Comparison of ENCODE assay signal across 22 cellular contexts in the genomic region with DNA sequence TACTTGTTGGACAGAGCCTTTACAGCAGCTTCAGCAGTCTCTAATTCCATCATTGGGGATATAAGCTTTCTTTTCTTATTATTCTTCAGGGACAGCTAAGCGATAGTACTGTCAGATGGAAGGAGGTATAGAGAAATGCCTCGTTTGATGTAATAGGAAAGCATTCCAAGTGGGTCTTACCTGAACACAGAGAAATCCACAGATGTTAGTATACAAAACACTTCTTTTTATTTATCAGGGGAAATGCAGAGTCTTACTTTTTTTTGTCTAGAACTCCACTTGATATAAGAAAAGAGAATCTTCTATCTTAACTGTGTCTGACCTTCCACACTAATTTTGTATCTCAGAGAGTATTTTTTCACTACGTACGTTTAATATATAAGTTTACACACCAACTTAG. TPM values are rescaled to one million over a fixed set of nuclear protein-coding genes. Genes with fewer than 3 reads are reported as not detected.
DNase-seq lines count a peak whose midpoint lies in the region; ATAC-seq, FAIRE-seq and TF ChIP-seq lines count a peak whose summit lies in the region.
"Had no signal": no experiment of that assay in that cellular context is flagged by ENCODE, and none has a peak within 500 bp of the region (broad histone marks: within the 10 kb centered on the region; RNA-seq: fewer than 3 reads in every experiment).

No MANE protein-coding gene starts in this region.

- H3K18ac ChIP-seq in H1 (ENCODE audit: extremely low read depth, low read length) (no peak overlapping the region), neuronal stem cell (ENCODE audit: low read length) (no peak overlapping the region)

- H3K4me3 ChIP-seq in KMS-11 (IDR thresholded peaks at IDR 0.05; ENCODE audit: insufficient read depth, low read depth, low read length) (no peak overlapping the region), H1 (ENCODE audit: extremely low read depth in 1 of 4, insufficient read depth in 2 of 4, low read depth in 3 of 4, low read length in 4 of 4) (peak overlapping the region in 3 of 4 experiments; percentile 12 to 84 (median 22); a peak in 4 of 8 replicates), neuronal stem cell (ENCODE audit: low read length in 2 of 2) (peak overlapping the region in 1 of 2 donors; percentile 78)
- H3K4me3 ChIP-seq: heart right ventricle, thyroid gland had no signal

- H2BK5ac ChIP-seq in H1 (ENCODE audit: low read depth, low read length) (no peak overlapping the region), neuronal stem cell (ENCODE audit: low read length) (no peak overlapping the region)

- no peak overlapping the region for H2BK120ac ChIP-seq in H1 (replicated peaks; ENCODE audit: low read depth, low read length)
- no peak overlapping the region for H2BK120ac ChIP-seq in neuronal stem cell (ENCODE audit: low read depth, low read length)

- H2BK20ac ChIP-seq in H1 (ENCODE audit: low read length): no peak overlapping the region

- H3K4me1 ChIP-seq in KMS-11 (ENCODE audit: low read depth, poor library complexity, severe bottlenecking) (peaks cover 38% of the 10 kb centered on the region), H1 (replicated peaks in 1 of 4; ENCODE audit: control insufficient read depth in 3 of 4, insufficient read depth in 4 of 4, low read length in 3 of 4) (peaks cover 0 to 6% (median 2%) of the 10 kb centered on the region in 4 experiments; a peak in 4 of 7 replicates), neuronal stem cell (ENCODE audit: control insufficient read depth in 2 of 2, insufficient read depth in 1 of 2, low read depth in 1 of 2, low read length in 2 of 2) (peaks cover 0 to 2% of the 10 kb centered on the region in 2 donors)

- no peak overlapping the region for H2BK15ac ChIP-seq in H1 (ENCODE audit: low read length)
- H2BK15ac ChIP-seq in neuronal stem cell (ENCODE audit: low read length): no peak overlapping the region

- H4K20me1 ChIP-seq in KMS-11 (ENCODE audit: insufficient read depth): no peaks in the 10 kb centered on the region
- peaks cover 0 to 2% of the 10 kb centered on the region in 2 experiments for H4K20me1 ChIP-seq in H1 (replicated peaks in 1 of 2; ENCODE audit: control insufficient read depth in 1 of 2, insufficient read depth in 2 of 2, low read length in 2 of 2)

- H3K4ac ChIP-seq in H1 (replicated peaks; ENCODE audit: insufficient read length, low read depth, low read length) (no peak overlapping the region), neuronal stem cell (ENCODE audit: low read length) (no peak overlapping the region)

- CTCF ChIA-PET in H1 (lab: Charles Lee; ENCODE audit: partially characterized antibody): interaction anchor here (0.7 to 2.3 kb wide), 6 partner anchors 12 to 125 kb away, joined by 3 to 8 read pairs (median 3); no protein-coding TSS in a partner anchor

- no peak for TF ChIP-seq POLR2A in H1 (IDR thresholded peaks at IDR 0.05; ENCODE audit: control extremely low read depth in 1 of 2, low read depth in 2 of 2, low read length in 2 of 2)
- TF ChIP-seq POLR2A in GM12891 (IDR thresholded peaks at IDR 0.05; ENCODE audit: low read depth, low read length): no peak

- ATAC-seq in GM18498 (IDR thresholded peaks at IDR 0.05; ENCODE audit: unreplicated experiment): no peak
- ATAC-seq: heart right ventricle; HepG2; natural killer cell; stimulated activated memory B cell treated with anti-CD40 and anti-IgM and Interleukin-4, amounts not matched to agents 10 μg/mL and 1 μg/mL and 100 μg/mL, for 72 hours had no signal

- no peak overlapping the region for H3K23ac ChIP-seq in H1 (ENCODE audit: insufficient read length)
- no peak overlapping the region for H3K23ac ChIP-seq in neuronal stem cell (ENCODE audit: low read depth, low read length, poor library complexity)

- H4K91ac ChIP-seq in H1 (replicated peaks; ENCODE audit: insufficient read length, low read length) (no peak overlapping the region), neuronal stem cell (ENCODE audit: low read depth, low read length, poor library complexity) (no peak overlapping the region)

- no peak overlapping the region for H3K56ac ChIP-seq in H1 (replicated peaks; ENCODE audit: insufficient read length, low read depth, low read length)

- POLR2A ChIA-PET in H1 (lab: Charles Lee; ENCODE audit: partially characterized antibody): interaction anchor here (0.7 to 1.7 kb wide), 2 partner anchors 11 to 94 kb away, joined by 3 to 4 read pairs; no protein-coding TSS in a partner anchor

- H3K27ac ChIP-seq in KMS-11 (no peak overlapping the region), H1 (ENCODE audit: low read depth, low read length) (no peak overlapping the region), neuronal stem cell (replicated peaks; ENCODE audit: low read length) (no peak overlapping the region)
- H3K27ac ChIP-seq: heart right ventricle, thyroid gland had no signal

- H3K79me2 ChIP-seq in KMS-11 (ENCODE audit: insufficient read depth, low read depth) (0 out of 2 replicates have a peak, but pooled peaks cover 13% of the 10 kb centered on the region), H1 (ENCODE audit: control insufficient read depth in 1 of 2, insufficient read depth in 2 of 2, low read length in 2 of 2) (peaks cover 5 to 68% of the 10 kb centered on the region in 2 experiments)

- 70% methylated on average over 4 of the region's 4 CpGs; no CpG with 5 or more reads in 1 of the 2 experiments for WGBS in H1 (ENCODE audit: extremely low coverage in 1 of 2, insufficient coverage in 1 of 2, insufficient read length in 1 of 2, insufficient replicate concordance in 2 of 2, low coverage in 1 of 2, low lambda C conversion rate in 2 of 2, missing lambda C conversion rate in 1 of 2), 2 experiments
- no CpG with 5 or more reads among the region's 4 CpGs for WGBS in neuronal stem cell (ENCODE audit: extremely low coverage in 2 of 2, insufficient read length in 2 of 2, insufficient replicate concordance in 1 of 2), 2 donors

- H4K8ac ChIP-seq in H1 (ENCODE audit: extremely low read depth, insufficient read depth, low read length): no peak overlapping the region
- no peak overlapping the region for H4K8ac ChIP-seq in neuronal stem cell (ENCODE audit: low read depth, low read length)

- H3K9me3 ChIP-seq in H1 (ENCODE audit: insufficient read depth in 2 of 2, low read depth in 1 of 2, low read length in 1 of 2) (no peaks in the 10 kb centered on the region), neuronal stem cell (replicated peaks in 1 of 2; ENCODE audit: control insufficient read depth in 2 of 2, insufficient read depth in 1 of 2, low read depth in 1 of 2, low read length in 2 of 2) (no peaks in the 10 kb centered on the region)
- H3K9me3 ChIP-seq: heart right ventricle, thyroid gland had no signal

- H2AFZ ChIP-seq in KMS-11 (ENCODE audit: low read depth): no peak overlapping the region
- H2AFZ ChIP-seq in H1 (ENCODE audit: low read length): no peak overlapping the region
- no peak overlapping the region for H2AFZ ChIP-seq in neuronal stem cell (ENCODE audit: low read length)

- H3K14ac ChIP-seq in H1 (ENCODE audit: insufficient read length): no peak overlapping the region
- H3K14ac ChIP-seq in neuronal stem cell (ENCODE audit: low read length): no peak overlapping the region

- DNase-seq in NCI-H2029 treated with DMSO at 0.1 percent for 48 hours (lab: John Stamatoyannopoulos, UW): peak; percentile 31
- DNase-seq in NCI-H2029 (lab: John Stamatoyannopoulos, UW): no peak
- DNase-seq in H1 (ENCODE audit: low read depth in 1 of 2, low spot score in 2 of 2): no peak
- no peak for DNase-seq in neuronal stem cell (ENCODE audit: low spot score)
- no peak for DNase-seq in activated CD4-positive, alpha-beta T cell treated with anti-CD3 and anti-CD28 coated beads for 1 hour
- no peak for DNase-seq in GM12891 (ENCODE audit: insufficient read length, low spot score)
- DNase-seq: anterior cingulate cortex; DMS53; endodermal cell; heart right ventricle; mesenchymal stem cell; natural killer cell; NCI-H187 treated with DMSO at 0.1 percent for 48 hours; stimulated activated CD4-positive, alpha-beta T cell treated with anti-CD3 and anti-CD28 coated beads, Interleukin-12 subunit alpha, Interleukin-12 subunit beta, amount 100 ng/mL, for 4 hours; SW 1271; thyroid gland had no signal

- no peak for TF ChIP-seq EP300 in H1 (IDR thresholded peaks at IDR 0.05; ENCODE audit: borderline replicate concordance in 1 of 2, low read depth in 2 of 2, low read length in 2 of 2)

- H4K5ac ChIP-seq in H1 (ENCODE audit: insufficient read length, low read depth, low read length): no peak overlapping the region

- TF ChIP-seq CTCF in KMS-11 (conservative IDR thresholded peaks at IDR 0.05; ENCODE audit: low read depth, low read length): no peak
- no peak for TF ChIP-seq CTCF in H1 (IDR thresholded peaks at IDR 0.05; ENCODE audit: control extremely low read depth in 1 of 3, insufficient read depth in 1 of 3, low read depth in 1 of 3, low read length in 3 of 3)

- peak overlapping the region; percentile 90 for H3K4me2 ChIP-seq in KMS-11
- H3K4me2 ChIP-seq in H1 (ENCODE audit: insufficient read depth in 1 of 2, low read depth in 2 of 2, low read length in 2 of 2): peak overlapping the region; percentile 83
- H3K4me2 ChIP-seq in neuronal stem cell (ENCODE audit: insufficient read depth, low read length, poor library complexity, severe bottlenecking): peak overlapping the region; percentile 37

- H3K36me3 ChIP-seq in KMS-11 (ENCODE audit: insufficient read depth) (no peaks in the 10 kb centered on the region), H1 (ENCODE audit: control insufficient read depth in 2 of 4, insufficient read depth in 4 of 4, low read length in 3 of 4) (peaks cover 0 to 4% (median 0%) of the 10 kb centered on the region in 4 experiments; a peak in 1 of 8 replicates), neuronal stem cell (replicated peaks in 1 of 2; ENCODE audit: control insufficient read depth in 2 of 2, insufficient read depth in 2 of 2, low read length in 2 of 2) (no peaks in the 10 kb centered on the region)
- H3K36me3 ChIP-seq: heart right ventricle, thyroid gland had no signal

- H3K27me3 ChIP-seq in KMS-11 (ENCODE audit: insufficient read depth, low read depth) (no peaks in the 10 kb centered on the region), H1 (replicated peaks in 1 of 4; ENCODE audit: control insufficient read depth in 3 of 4, extremely low read depth in 1 of 4, insufficient read depth in 3 of 4, low read length in 3 of 4) (no peaks in the 10 kb centered on the region), neuronal stem cell (ENCODE audit: control insufficient read depth in 3 of 3, insufficient read depth in 3 of 3, low read depth in 1 of 3, low read length in 3 of 3) (peaks cover 0 to 12% (median 0%) of the 10 kb centered on the region in 3 experiments)

- FAIRE-seq in H1 (lab: Jason Lieb, UNC): no peak
- FAIRE-seq in GM12891 (lab: Jason Lieb, UNC): no peak
- FAIRE-seq: A204.1, HepG2, keratinocyte had no signal

- H2BK12ac ChIP-seq in H1 (ENCODE audit: low read depth, low read length) (no peak overlapping the region), neuronal stem cell (ENCODE audit: low read length) (no peak overlapping the region)

- peaks cover 4% of the 10 kb centered on the region for H3K23me2 ChIP-seq in H1 (ENCODE audit: low read depth, low read length)

- no peak for TF ChIP-seq RAD21 in H1 (IDR thresholded peaks at IDR 0.05 in 1 of 2, conservative IDR thresholded peaks at IDR 0.05 in 1 of 2; ENCODE audit: low read depth in 2 of 2, low read length in 2 of 2)

- H3K9ac ChIP-seq in KMS-11 (no peak overlapping the region), H1 (replicated peaks in 1 of 4; ENCODE audit: extremely low read depth in 1 of 4, low read depth in 3 of 4, low read length in 3 of 4) (no peak overlapping the region), neuronal stem cell (ENCODE audit: low read depth, low read length, poor library complexity) (no peak overlapping the region)

- no peaks in the 10 kb centered on the region for H3K79me1 ChIP-seq in H1 (ENCODE audit: low read depth, low read length)
- H3K79me1 ChIP-seq in neuronal stem cell (ENCODE audit: low read depth, low read length): peaks cover 3% of the 10 kb centered on the region

- no peak overlapping the region for H2AK5ac ChIP-seq in H1 (ENCODE audit: low read depth, low read length)
- H2AK5ac ChIP-seq in neuronal stem cell (ENCODE audit: low read depth, low read length): no peak overlapping the region

RNA-seq across cellular contexts. Expression of gene SYT1, which starts 1.9 kb away (rescaled TPM):
- 34.6 and 35.3 TPM in 2 replicates for total RNA-seq in H1 (2021; fragmentation: NEBNext Ultra II Directional; extraction: Animal tissue kit (Norgen Biotek cat#: 25700))
- 7.0 and 11.0 TPM in 2 replicates for polyA plus RNA-seq in H1 (2011; rRNA removed)
- 10.7 TPM for polyA plus RNA-seq in H1 (2011; cell fraction: cytosol; rRNA removed)
- 13.2 TPM for polyA plus RNA-seq in H1 (2011; cell fraction: nucleus; rRNA removed)
- polyA plus RNA-seq in H1 (2012, experiment 1 of 2): 13.5 to 25.3 TPM (median 15.7 TPM) in 4 replicates
- polyA plus RNA-seq in H1 (2012, experiment 2 of 2): 1.5 TPM
- 55.5 TPM for polyA plus RNA-seq in H1 (2013, experiment 1 of 2)
- polyA plus RNA-seq in H1 (2013, experiment 2 of 2): 62.8 TPM
- polyA minus RNA-seq in H1 (2011; rRNA and poly(A)+ RNA removed): 22.1 and 26.7 TPM in 2 replicates
- polyA minus RNA-seq in H1 (2011; cell fraction: cytosol; rRNA and poly(A)+ RNA removed): 17.3 TPM
- 75.8 TPM for polyA minus RNA-seq in H1 (2011; cell fraction: nucleus; rRNA and poly(A)+ RNA removed)
- polyA plus RNA-seq in neuronal stem cell (2013, experiment 1 of 2): 27.3 TPM
- 27.6 TPM for polyA plus RNA-seq in neuronal stem cell (2013, experiment 2 of 2)
- not detected for polyA plus RNA-seq in GM12891 (2012; ENCODE audit: low read depth, missing spikeins)
- total RNA-seq: HepG2, natural killer cell had no signal
- polyA plus RNA-seq: HepG2 had no signal

Comparison
In these comparisons a context has a peak if more than half of its experiments do, and no peak if none do; other contexts are left out.
1. H3K4me2 ChIP-seq: peak in every context shown above with its lines; median percentile 90 in KMS-11; 83 in H1; 37 in neuronal stem cell.